1 cellular context compared by ENCODE assay signal in genomic region chr1:18913065-18913502, GRCh38.
TF ChIP-seq lines count a peak whose summit lies in the region.

No MANE protein-coding gene starts in this region.

TF ChIP-seq in HepG2, 621 proteins besides CTCF, POLR2A, EP300 and RAD21 (continued from another document and continues in another):
- TF ChIP-seq HNF1A (IDR thresholded peaks at IDR 0.05; ENCODE audit: low read depth) (no peak), HNF1A (CRISPR knock-in tag; IDR thresholded peaks at IDR 0.05; ENCODE audit: borderline replicate concordance) (no peak), PLSCR1 (CRISPR knock-in tag; IDR thresholded peaks at IDR 0.05; ENCODE audit: borderline replicate concordance) (no peak), DRAP1 (CRISPR knock-in tag; IDR thresholded peaks at IDR 0.05) (no peak), FOXP4 (CRISPR knock-in tag; IDR thresholded peaks at IDR 0.05) (0 out of 2 replicates have a peak, but pooled peaks have one; percentile 24), RBM22 (optimal IDR thresholded peaks at IDR 0.05; ENCODE audit: low read length) (no peak), ZNF644 (CRISPR knock-in tag; IDR thresholded peaks at IDR 0.05; ENCODE audit: low read depth) (no peak), KLF12 (CRISPR knock-in tag; IDR thresholded peaks at IDR 0.05; ENCODE audit: borderline replicate concordance) (no peak), ZNF607 (CRISPR knock-in tag; IDR thresholded peaks at IDR 0.05; ENCODE audit: borderline replicate concordance) (no peak), ZNF207 (IDR thresholded peaks at IDR 0.05; ENCODE audit: borderline replicate concordance) (no peak), GTF2F1 (IDR thresholded peaks at IDR 0.05; ENCODE audit: low read length) (no peak), ZNF646 (CRISPR knock-in tag; IDR thresholded peaks at IDR 0.05) (no peak), ZNF512B (CRISPR knock-in tag; IDR thresholded peaks at IDR 0.05; ENCODE audit: borderline replicate concordance) (no peak), GPN1 (CRISPR knock-in tag; IDR thresholded peaks at IDR 0.05; ENCODE audit: borderline replicate concordance) (no peak), ZNF263 (CRISPR knock-in tag; IDR thresholded peaks at IDR 0.05) (no peak), ZBTB33 (CRISPR knock-in tag; IDR thresholded peaks at IDR 0.05) (peak; percentile 74; the same call in 1 of the 2 replicates), ZBTB2 (CRISPR knock-in tag; IDR thresholded peaks at IDR 0.05; ENCODE audit: low read depth) (no peak), ZNF550 (CRISPR knock-in tag; IDR thresholded peaks at IDR 0.05; ENCODE audit: borderline replicate concordance) (0 out of 2 replicates have a peak, but pooled peaks have one; percentile 42), MAFK (conservative IDR thresholded peaks at IDR 0.05 in 1 of 2, IDR thresholded peaks at IDR 0.05 in 1 of 2; ENCODE audit: low read length in 2 of 2) (no peak), TGIF2 (CRISPR knock-in tag; IDR thresholded peaks at IDR 0.05) (peak; percentile 51; the same call in 1 of the 2 replicates), CCAR2 (optimal IDR thresholded peaks at IDR 0.05; ENCODE audit: low read depth, low read length) (no peak), IRX3 (CRISPR knock-in tag; IDR thresholded peaks at IDR 0.05; ENCODE audit: borderline replicate concordance, low read depth) (no peak), ETV6 (CRISPR knock-in tag; conservative IDR thresholded peaks at IDR 0.05) (no peak), NKX3-1 (CRISPR knock-in tag; IDR thresholded peaks at IDR 0.05) (0 out of 2 replicates have a peak, but pooled peaks have one; percentile 25), ZBTB44 (CRISPR knock-in tag; IDR thresholded peaks at IDR 0.05) (no peak), IRF9 (CRISPR knock-in tag; IDR thresholded peaks at IDR 0.05; ENCODE audit: borderline replicate concordance) (peak; percentile 57; the same call in 1 of the 2 replicates), ARNTL (CRISPR knock-in tag; IDR thresholded peaks at IDR 0.05) (no peak), ZFP36 (IDR thresholded peaks at IDR 0.05; ENCODE audit: borderline replicate concordance, low read depth, low read length, partially characterized antibody) (no peak), DNMT1 (CRISPR knock-in tag; IDR thresholded peaks at IDR 0.05) (no peak), SMAD9 (CRISPR knock-in tag; IDR thresholded peaks at IDR 0.05) (no peak)
